Comparison of ENCODE assay signal across 27 cellular contexts in genomic region chr9:75418518-75418917, GRCh38.
DNase-seq lines count a peak whose midpoint lies in the region; ATAC-seq lines count a peak whose summit lies in the region.
"Had no signal": no experiment of that assay in that cellular context is flagged by ENCODE, and none has a peak within 500 bp of the region (broad histone marks: within the 10 kb centered on the region; RNA-seq: fewer than 3 reads in every experiment).

No MANE protein-coding gene starts in this region.

- H3K36me3 ChIP-seq in BLaER1 (no peaks in the 10 kb centered on the region), SJCRH30 (no peaks in the 10 kb centered on the region)
- H3K36me3 ChIP-seq: pancreas, spleen had no signal

- H3K9ac ChIP-seq in BLaER1: peak overlapping the region; percentile 42; the same call in 1 of the 2 replicates

- no peaks in the 10 kb centered on the region for H3K9me3 ChIP-seq in BLaER1
- no peaks in the 10 kb centered on the region for H3K9me3 ChIP-seq in SJCRH30 (replicated peaks)
- H3K9me3 ChIP-seq: pancreas, spleen had no signal

- H3K4me3 ChIP-seq in BLaER1: no peak overlapping the region; the same call in 1 of the 2 replicates
- no peak overlapping the region for H3K4me3 ChIP-seq in SJCRH30
- H3K4me3 ChIP-seq: GM23338, pancreas, SK-N-MC, spleen had no signal

- H3K27me3 ChIP-seq in BLaER1 (no peaks in the 10 kb centered on the region), SJCRH30 (0 out of 2 replicates have a peak, but pooled peaks cover 2% of the 10 kb centered on the region)
- H3K27me3 ChIP-seq: pancreas, spleen had no signal

- no peaks in the 10 kb centered on the region for H4K20me1 ChIP-seq in BLaER1

- H3K4me1 ChIP-seq in BLaER1 (peaks cover 37% of the 10 kb centered on the region), SJCRH30 (no peaks in the 10 kb centered on the region)
- H3K4me1 ChIP-seq: pancreas had no signal

- H3K27ac ChIP-seq in BLaER1 (peak overlapping the region; percentile 82), SJCRH30 (no peak overlapping the region)
- H3K27ac ChIP-seq: pancreas, SK-N-MC, spleen had no signal

- ATAC-seq in GM18867 (IDR thresholded peaks at IDR 0.05; ENCODE audit: unreplicated experiment) (peak; percentile 68), GM21619 (IDR thresholded peaks at IDR 0.05; ENCODE audit: unreplicated experiment) (peak; percentile 56), HG03175 (IDR thresholded peaks at IDR 0.05; ENCODE audit: unreplicated experiment) (peak; percentile 63)
- ATAC-seq: activated CD8-positive, alpha-beta T cell treated with anti-CD3 and anti-CD28 coated beads for 36 hours; GM23338; pancreas; right cardiac atrium; stimulated activated memory B cell treated with anti-CD40 and anti-IgM and Interleukin-4, amounts not matched to agents 10 μg/mL and 1 μg/mL and 100 μg/mL, for 72 hours; T-helper 17 cell had no signal

- peak overlapping the region; percentile 75 for H3K4me2 ChIP-seq in BLaER1
- H3K4me2 ChIP-seq: GM23338 had no signal

- DNase-seq in HT-29 (ENCODE audit: low spot score) (no peak), NCI-H1048 (lab: John Stamatoyannopoulos, UW) (no peak), SJCRH30 (no peak), AML-193 (lab: John Stamatoyannopoulos, UW) (no peak)
- DNase-seq: 8988T; activated CD4-positive, alpha-beta T cell treated with anti-CD3 and anti-CD28 coated beads for 1 hour; activated CD8-positive, alpha-beta T cell treated with anti-CD3 and anti-CD28 coated beads for 36 hours; activated effector memory CD4-positive, alpha-beta T cell treated with Interleukin-2 at 50 U/mL for 16 hours; activated T-cell treated with anti-CD3 and anti-CD28 coated beads for 4 hours; CD8-positive, alpha-beta memory T cell; HFFc6; MV-4-11; NCI-H1694 treated with DMSO at 0.1 percent for 48 hours; NCI-H524 treated with DMSO at 0.1 percent for 48 hours; nephron progenitor cell; pancreas; right cardiac atrium; spleen; stimulated activated CD4-positive, alpha-beta T cell treated with anti-CD3 and anti-CD28 coated beads, Interleukin-4, amount 100 ng/mL, for 1 hour; T-helper 17 cell had no signal
